16 cellular contexts compared by ENCODE assay signal in genomic region chr16:70417661-70418060, GRCh38. TPM values are rescaled to one million over a fixed set of nuclear protein-coding genes. Genes with fewer than 3 reads are reported as not detected.
DNase-seq lines count a peak whose midpoint lies in the region; ATAC-seq, FAIRE-seq and TF ChIP-seq lines count a peak whose summit lies in the region.
"Had no signal": no experiment of that assay in that cellular context is flagged by ENCODE, and none has a peak within 500 bp of the region (broad histone marks: within the 10 kb centered on the region; RNA-seq: fewer than 3 reads in every experiment).

No MANE protein-coding gene starts in this region.

- intact Hi-C loops in GM12878 (cut with micrococcal nuclease; ENCODE audit: unreplicated experiment): loop anchor here (2.0 kb wide), 1 partner anchor 13 kb away; no protein-coding TSS in a partner anchor

- H3K27me3 ChIP-seq in KMS-11 (ENCODE audit: insufficient read depth, low read depth) (no peaks in the 10 kb centered on the region), GM12878 (replicated peaks in 1 of 2; ENCODE audit: control insufficient read depth in 2 of 2, insufficient read depth in 2 of 2, low read length in 1 of 2) (no peaks in the 10 kb centered on the region)

- H3K27me3 Mint-ChIP-seq in T-helper 2 cell treated with Interferon-gamma antibody and Interleukin-4, amounts not matched to agents 5 μg/mL and 100 μg/mL, for 36 hours (ENCODE audit: low read depth): no peaks in the 10 kb centered on the region
- no peaks in the 10 kb centered on the region for H3K27me3 Mint-ChIP-seq in osteocyte (ENCODE audit: unreplicated experiment)
- H3K27me3 Mint-ChIP-seq: central memory CD8-positive, alpha-beta T cell had no signal

- no peaks in the 10 kb centered on the region for H3K36me3 Mint-ChIP-seq in T-helper 2 cell treated with Interferon-gamma antibody and Interleukin-4, amounts not matched to agents 5 μg/mL and 100 μg/mL, for 36 hours (ENCODE audit: low read depth)
- peaks cover 2% of the 10 kb centered on the region for H3K36me3 Mint-ChIP-seq in osteocyte (ENCODE audit: unreplicated experiment)
- H3K36me3 Mint-ChIP-seq: activated naive CD4-positive, alpha-beta T cell treated with anti-CD3 and anti-CD28 coated beads, Interleukin-2, amount 50 U/mL, for 72 hours had no signal

- H3K9ac ChIP-seq in KMS-11: peak overlapping the region; percentile 60
- H3K9ac ChIP-seq in GM12878 (ENCODE audit: control insufficient read depth, insufficient read depth, low read length): peak overlapping the region; percentile 48

- H2AFZ ChIP-seq in KMS-11 (ENCODE audit: low read depth) (no peak overlapping the region), GM12878 (ENCODE audit: control insufficient read depth, low read depth, low read length) (no peak overlapping the region)

- H3K27ac Mint-ChIP-seq in T-helper 2 cell treated with Interferon-gamma antibody and Interleukin-4, amounts not matched to agents 5 μg/mL and 100 μg/mL, for 36 hours: peak overlapping the region; percentile 53
- H3K27ac Mint-ChIP-seq in osteocyte (ENCODE audit: unreplicated experiment): peak overlapping the region; percentile 38

- no peak for TF ChIP-seq POLR2A in GM12878 (IDR thresholded peaks at IDR 0.05; ENCODE audit: low read depth, low read length)

- H3K36me3 ChIP-seq in KMS-11 (ENCODE audit: insufficient read depth) (no peaks in the 10 kb centered on the region), GM12878 (ENCODE audit: control insufficient read depth in 2 of 2, insufficient read depth in 2 of 2, low read length in 1 of 2) (peaks cover 16 to 20% of the 10 kb centered on the region in 2 experiments; a peak in 3 of 4 replicates)
- H3K36me3 ChIP-seq: lower lobe of right lung had no signal

- no peaks in the 10 kb centered on the region for H3K9me3 ChIP-seq in GM12878 (replicated peaks; ENCODE audit: control insufficient read depth, insufficient read depth, low read length)
- H3K9me3 ChIP-seq: lower lobe of right lung had no signal

- POLR2A ChIA-PET in GM12878 (lab: Charles Lee): interaction anchor here (1.1 to 6.0 kb wide), 6 partner anchors 10 to 19 kb away, joined by 3 to 58 read pairs (median 18); no protein-coding TSS in a partner anchor

- BruUV-seq in GM12878 (replicated peaks; lab: Mats Ljungman, UMichigan): no TSS peak

- FAIRE-seq in GM12878 (lab: Jason Lieb, UNC): no peak
- FAIRE-seq in urothelium cell line (lab: Jason Lieb, UNC): no peak

- no peaks in the 10 kb centered on the region for H3K9me3 Mint-ChIP-seq in T-helper 2 cell treated with Interferon-gamma antibody and Interleukin-4, amounts not matched to agents 5 μg/mL and 100 μg/mL, for 36 hours
- H3K9me3 Mint-ChIP-seq in osteocyte (ENCODE audit: unreplicated experiment): no peaks in the 10 kb centered on the region
- H3K9me3 Mint-ChIP-seq: activated naive CD4-positive, alpha-beta T cell treated with anti-CD3 and anti-CD28 coated beads, Interleukin-2, amount 50 U/mL, for 72 hours; central memory CD8-positive, alpha-beta T cell had no signal

- DNase-seq in T-helper 2 cell treated with Interferon-gamma antibody and Interleukin-4, amounts not matched to agents 5 μg/mL and 100 μg/mL, for 36 hours (ENCODE audit: low spot score): no peak
- no peak for DNase-seq in T-helper 2 cell
- no peak for DNase-seq in GM12878 (ENCODE audit: low read depth, low spot score)
- no peak for DNase-seq in osteocyte (ENCODE audit: extremely low spot score, unreplicated experiment)
- DNase-seq in NCI-H2081 treated with DMSO at 0.1 percent for 48 hours (lab: John Stamatoyannopoulos, UW): no peak
- no peak for DNase-seq in urothelium cell line (ENCODE audit: low spot score)
- no peak for DNase-seq in left lobe of liver (ENCODE audit: low spot score)
- DNase-seq: foreskin fibroblast, KBM-7, lower lobe of right lung, NCI-H1436 treated with DMSO at 0.1 percent for 48 hours, NCI-H345, nucleus accumbens had no signal

- H3K4me1 ChIP-seq in KMS-11 (ENCODE audit: low read depth, poor library complexity, severe bottlenecking) (peaks cover 94% of the 10 kb centered on the region), GM12878 (ENCODE audit: control insufficient read depth, insufficient read depth, low read length) (peaks cover 54% of the 10 kb centered on the region)

- H3K4me3 ChIP-seq in KMS-11 (IDR thresholded peaks at IDR 0.05; ENCODE audit: insufficient read depth, low read depth, low read length): no peak overlapping the region
- no peak overlapping the region for H3K4me3 ChIP-seq in GM12878
- H3K4me3 ChIP-seq: lower lobe of right lung had no signal

- H3K79me2 ChIP-seq in KMS-11 (ENCODE audit: insufficient read depth, low read depth) (peaks cover 77% of the 10 kb centered on the region), GM12878 (ENCODE audit: control insufficient read depth, insufficient read depth, low read length) (peaks cover 83% of the 10 kb centered on the region)

- CTCF ChIA-PET in GM12878 (lab: Yijun Ruan, JAX): interaction anchor here (1.0 to 3.1 kb wide), 9 partner anchors 8 to 108 kb away, joined by 3 to 17 read pairs (median 7); partner anchors contain the start of gene FCSK

- TF ChIP-seq CTCF in KMS-11 (conservative IDR thresholded peaks at IDR 0.05; ENCODE audit: low read depth, low read length) (no peak; the same call in 1 of the 2 replicates), GM12878 (IDR thresholded peaks at IDR 0.05 in 2 of 3, conservative IDR thresholded peaks at IDR 0.05 in 1 of 3; ENCODE audit: control insufficient read depth in 2 of 3, extremely low read depth in 1 of 3, insufficient read depth in 1 of 3, low read depth in 3 of 3, low read length in 3 of 3) (no peak), osteocyte (IDR thresholded peaks at IDR 0.05) (no peak)

- H3K4me2 ChIP-seq in KMS-11: peak overlapping the region; percentile 99
- H3K4me2 ChIP-seq in GM12878 (ENCODE audit: control insufficient read depth, insufficient read depth): peak overlapping the region; percentile 78

- no peak overlapping the region for H3K4me3 Mint-ChIP-seq in T-helper 2 cell treated with Interferon-gamma antibody and Interleukin-4, amounts not matched to agents 5 μg/mL and 100 μg/mL, for 36 hours
- H3K4me3 Mint-ChIP-seq in osteocyte (ENCODE audit: unreplicated experiment): no peak overlapping the region

- 0 out of 3 replicates have a peak, but pooled peaks have one; percentile 4 for ATAC-seq in GM12878
- ATAC-seq in left lobe of liver: no peak

- H3K4me1 Mint-ChIP-seq in T-helper 2 cell treated with Interferon-gamma antibody and Interleukin-4, amounts not matched to agents 5 μg/mL and 100 μg/mL, for 36 hours (ENCODE audit: low read depth): peaks cover 22% of the 10 kb centered on the region
- H3K4me1 Mint-ChIP-seq in osteocyte (ENCODE audit: unreplicated experiment): peaks cover 17% of the 10 kb centered on the region

- no peak for TF ChIP-seq RAD21 in GM12878 (IDR thresholded peaks at IDR 0.05; ENCODE audit: insufficient read depth, low read depth, low read length)

- 60% methylated on average over 7 of the region's 7 CpGs for WGBS in GM12878 (ENCODE audit: insufficient coverage, insufficient replicate concordance, low lambda C conversion rate, missing lambda C conversion rate)

- peak overlapping the region; percentile 95 for H3K27ac ChIP-seq in KMS-11
- H3K27ac ChIP-seq in GM12878 (ENCODE audit: control insufficient read depth, insufficient read depth): peak overlapping the region; percentile 87
- H3K27ac ChIP-seq: lower lobe of right lung had no signal

- RAD21 ChIA-PET in GM12878 (lab: Charles Lee; ENCODE audit: unreplicated experiment): interaction anchor here (0.8 to 5.0 kb wide), 10 partner anchors 9 to 38 kb away, joined by 3 to 32 read pairs (median 6); partner anchors contain the start of gene FCSK

- no peak for TF ChIP-seq EP300 in GM12878 (IDR thresholded peaks at IDR 0.05; ENCODE audit: borderline replicate concordance in 1 of 2, control insufficient read depth in 1 of 2, low read depth in 2 of 2, low read length in 2 of 2)

- in situ Hi-C loops in GM12878 (cut with MboI): loop anchor here (25.0 kb wide), 1 partner anchor 1655 kb away; no protein-coding TSS in a partner anchor

- SMC1A ChIA-PET in GM12878 (lab: Charles Lee; ENCODE audit: uncharacterized antibody, unreplicated experiment): interaction anchor here (0.6 to 5.7 kb wide), 9 partner anchors 9 to 38 kb away, joined by 3 to 39 read pairs (median 6); no protein-coding TSS in a partner anchor

- H4K20me1 ChIP-seq in KMS-11 (ENCODE audit: insufficient read depth) (no peaks in the 10 kb centered on the region), GM12878 (ENCODE audit: control insufficient read depth, insufficient read depth) (no peaks in the 10 kb centered on the region)

RNA-seq across cellular contexts. Expression of gene ST3GAL2, which starts 21.2 kb away (rescaled TPM):
- 143 and 167 TPM in 2 replicates for total RNA-seq in GM12878 (2013; cell fraction: nucleolus; rRNA removed)
- total RNA-seq in GM12878 (2014; rRNA removed) (40.2 and 43.7 TPM in 2 replicates), GM12878 (2014; rRNA removed; fragmentation: Illumina TruSeq; extraction: Trizol) (22.7 and 28.4 TPM in 2 replicates), GM12878 (2021) (61.7 and 66.7 TPM in 2 replicates), osteocyte (66.5 and 67.6 TPM in 2 replicates), left lobe of liver (14.7 TPM)
- 8.7 TPM for polyA plus RNA-seq in GM12878 (2011; ENCODE audit: low read depth)
- polyA plus RNA-seq in GM12878 (2011; rRNA removed) (20.7 and 29.7 TPM in 2 replicates), GM12878 (2014; fragmentation: Illumina TruSeq; extraction: Trizol) (4.9 and 15.5 TPM in 2 replicates), GM12878 (2014; fragmentation: Nextera tagmentation; extraction: Ambion mirVana) (1 to 10 TPM in 1 of 2 experiments, under 1 TPM in 1; 0.95 to 1.4 TPM), GM12878 (2014; rRNA removed) (39.5 and 49.8 TPM in 2 replicates), GM12878 (2016; fragmentation: Nextera tagmentation; extraction: Ambion mirVana) (10 to 100 TPM; 10.5 to 23.4 TPM)
- polyA plus RNA-seq in GM12878 (2011; cell fraction: cytosol; rRNA removed): 35.3 and 44.9 TPM in 2 replicates
- polyA plus RNA-seq in GM12878 (2011; cell fraction: nucleus; rRNA removed): 23.2 and 29.6 TPM in 2 replicates
- polyA plus RNA-seq in GM12878 (2012): 35.0 and 38.4 TPM in 2 replicates
- polyA minus RNA-seq in GM12878 (2011; rRNA and poly(A)+ RNA removed): 68.2 and 127 TPM in 2 replicates
- 39.0 and 49.5 TPM in 2 replicates for polyA minus RNA-seq in GM12878 (2011; cell fraction: cytosol; rRNA and poly(A)+ RNA removed)
- polyA minus RNA-seq in GM12878 (2011; cell fraction: nucleus; rRNA and poly(A)+ RNA removed): 38.8 and 58.4 TPM in 2 replicates

RNA-seq across cellular contexts. Expression of gene FCSK, which starts 36.7 kb away (rescaled TPM):
- 54.6 and 60.5 TPM in 2 replicates for total RNA-seq in GM12878 (2013; cell fraction: nucleolus; rRNA removed)
- total RNA-seq in GM12878 (2014; rRNA removed) (12.9 and 13.5 TPM in 2 replicates), GM12878 (2014; rRNA removed; fragmentation: Illumina TruSeq; extraction: Trizol) (5.0 and 5.4 TPM in 2 replicates), GM12878 (2021) (17.6 and 18.7 TPM in 2 replicates), osteocyte (16.8 and 18.4 TPM in 2 replicates), left lobe of liver (20.1 TPM)
- polyA plus RNA-seq in GM12878 (2011; ENCODE audit: low read depth): 6.8 TPM
- polyA plus RNA-seq in GM12878 (2011; rRNA removed) (5.1 and 9.5 TPM in 2 replicates), GM12878 (2014; fragmentation: Illumina TruSeq; extraction: Trizol) (2.8 and 6.2 TPM in 2 replicates), GM12878 (2014; fragmentation: Nextera tagmentation; extraction: Ambion mirVana) (1 to 10 TPM in 1 of 2 experiments, under 1 TPM in 1; 0.60 to 1.5 TPM), GM12878 (2014; rRNA removed) (13.6 and 15.7 TPM in 2 replicates), GM12878 (2016; fragmentation: Nextera tagmentation; extraction: Ambion mirVana) (1 to 10 TPM; 5.8 to 8.5 TPM)
- polyA plus RNA-seq in GM12878 (2011; cell fraction: cytosol; rRNA removed): 9.9 and 11.6 TPM in 2 replicates
- polyA plus RNA-seq in GM12878 (2011; cell fraction: nucleus; rRNA removed): 60.0 and 67.4 TPM in 2 replicates
- 8.0 and 8.3 TPM in 2 replicates for polyA plus RNA-seq in GM12878 (2012)
- 5.4 and 12.7 TPM in 2 replicates for polyA minus RNA-seq in GM12878 (2011; rRNA and poly(A)+ RNA removed)
- polyA minus RNA-seq in GM12878 (2011; cell fraction: cytosol; rRNA and poly(A)+ RNA removed): 4.7 and 6.3 TPM in 2 replicates
- polyA minus RNA-seq in GM12878 (2011; cell fraction: nucleus; rRNA and poly(A)+ RNA removed): 12.7 and 17.6 TPM in 2 replicates
